ENCODE assay signal across 23 cellular contexts in the genomic region with DNA sequence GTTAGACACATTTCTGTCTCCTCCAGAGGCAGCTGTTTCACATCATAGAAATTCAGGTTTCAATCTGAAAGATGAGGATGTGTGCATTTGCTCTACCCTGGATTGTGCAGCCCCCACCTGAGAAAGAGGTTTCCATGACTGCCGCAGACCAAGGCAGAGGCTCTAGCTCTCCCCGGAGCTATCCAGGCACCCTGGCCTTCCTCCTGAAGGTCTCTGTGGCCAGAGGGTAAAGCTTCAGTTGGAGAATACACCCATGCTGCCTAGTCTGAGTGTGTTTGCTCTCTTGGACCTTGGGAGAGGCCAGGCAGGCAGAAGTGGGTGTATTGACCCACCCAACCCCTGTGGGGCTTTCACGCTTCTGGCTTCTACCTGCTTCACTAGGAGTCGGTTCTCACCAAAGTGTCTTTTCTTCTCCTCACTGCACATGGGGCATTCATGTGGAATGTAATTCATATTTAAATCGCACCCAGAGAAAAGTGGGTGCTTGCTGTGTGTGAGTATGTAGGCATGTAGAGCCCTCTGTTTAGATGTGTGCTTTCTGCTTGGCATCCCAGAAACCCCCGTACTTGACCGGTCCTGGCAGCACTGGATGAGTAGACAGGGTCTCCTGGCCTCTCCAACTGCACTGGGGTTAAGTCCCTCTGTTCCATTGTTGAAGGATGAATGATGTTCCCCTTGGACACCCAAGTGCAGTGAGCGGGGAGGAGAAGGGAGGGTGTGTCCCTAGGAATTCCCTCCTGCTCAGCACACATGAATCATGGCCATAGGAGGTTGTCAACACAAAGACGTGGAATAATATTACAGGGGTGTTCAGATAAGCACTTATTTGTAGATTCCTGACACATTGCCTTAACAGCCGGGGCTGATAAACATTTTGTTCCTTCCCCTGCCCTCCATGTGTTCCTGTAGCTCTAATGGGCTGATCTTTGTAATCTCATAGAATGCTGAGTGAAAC. TPM values are rescaled to one million over a fixed set of nuclear protein-coding genes. Genes with fewer than 3 reads are reported as not detected.
DNase-seq lines count a peak whose midpoint lies in the region; ATAC-seq and TF ChIP-seq lines count a peak whose summit lies in the region.
"Had no signal": no experiment of that assay in that cellular context is flagged by ENCODE, and none has a peak within 500 bp of the region (broad histone marks: within the 10 kb centered on the region; RNA-seq: fewer than 3 reads in every experiment).

No MANE protein-coding gene starts in this region.

- no peak overlapping the region for H3K4me3 Mint-ChIP-seq in stimulated activated naive CD8-positive, alpha-beta T cell treated with anti-CD3 and anti-CD28 coated beads, Interleukin-15, amount 100 ng/mL, for 72 hours
- H3K4me3 Mint-ChIP-seq: activated T-cell treated with anti-CD3 and anti-CD28 coated beads, Interleukin-2, amount 50 U/mL, for 4 hours; central memory CD8-positive, alpha-beta T cell; GM23338 had no signal

- H3K27ac Mint-ChIP-seq in stimulated activated naive CD8-positive, alpha-beta T cell treated with anti-CD3 and anti-CD28 coated beads, Interleukin-15, amount 100 ng/mL, for 72 hours: no peak overlapping the region
- H3K27ac Mint-ChIP-seq: GM23338, progenitor cell of endocrine pancreas had no signal

- CTCF ChIA-PET in mammary epithelial cell (lab: Charles Lee; ENCODE audit: low non-redundant PET): no interaction called here

- H3K36me3 ChIP-seq in mammary epithelial cell (ENCODE audit: insufficient read depth, low read length) (no peaks in the 10 kb centered on the region), hepatocyte (replicated peaks; ENCODE audit: insufficient read depth, low read depth) (no peaks in the 10 kb centered on the region)
- H3K36me3 ChIP-seq: suprapubic skin had no signal

- BruUV-seq in mammary epithelial cell (replicated peaks; lab: Mats Ljungman, UMichigan): no TSS peak

- H3K79me2 ChIP-seq in mammary epithelial cell (ENCODE audit: insufficient read depth, low read length) (no peaks in the 10 kb centered on the region), hepatocyte (no peaks in the 10 kb centered on the region)

- no peaks in the 10 kb centered on the region for H3K9me2 ChIP-seq in hepatocyte (replicated peaks; ENCODE audit: insufficient read depth)

- TF ChIP-seq EP300 in Ishikawa (IDR thresholded peaks at IDR 0.05; ENCODE audit: borderline replicate concordance): peak; percentile 87

- no peak for ATAC-seq in GM21529 (IDR thresholded peaks at IDR 0.05; ENCODE audit: unreplicated experiment)
- ATAC-seq in stimulated activated naive CD8-positive, alpha-beta T cell treated with anti-CD3 and anti-CD28 coated beads, Interleukin-15, amount 100 ng/mL, for 72 hours: no peak
- ATAC-seq: activated T-cell treated with anti-CD3 and anti-CD28 coated beads, Interleukin-2, amount 50 U/mL, for 4 hours; GM23338; left colon had no signal

- peak; percentile 13 for DNase-seq in Caki2 (ENCODE audit: low read depth)
- peak; percentile 16 for DNase-seq in mammary epithelial cell
- peak; percentile 43 for DNase-seq in hepatocyte (ENCODE audit: low spot score)
- no peak for DNase-seq in stimulated activated naive CD4-positive, alpha-beta T cell treated with Interleukin-2 at 50 U/mL for 16 hours (lab: John Stamatoyannopoulos, UW)
- no peak for DNase-seq in HuH-7 (ENCODE audit: low spot score)
- no peak for DNase-seq in stimulated activated naive CD8-positive, alpha-beta T cell treated with anti-CD3 and anti-CD28 coated beads, Interleukin-15, amount 100 ng/mL, for 72 hours
- DNase-seq: activated CD4-positive, CD25-positive, alpha-beta regulatory T cell treated with anti-CD3 and anti-CD28 coated beads, Interleukin-2, amount 50 U/mL, for 72 hours; activated naive CD4-positive, alpha-beta T cell; activated T-cell treated with anti-CD3 and anti-CD28 coated beads, Interleukin-2, amount 50 U/mL, for 4 hours; C1 segment of cervical spinal cord; dorsolateral prefrontal cortex; erythroblast; left colon; NCI-H2107; stimulated activated CD4-positive, alpha-beta T cell treated with anti-CD3 and anti-CD28 coated beads, Interleukin-1b, Interleukin-23, amount 100 ng/mL, for 48 hours; T-helper 9 cell had no signal

- TF ChIP-seq RAD21 in Ishikawa (IDR thresholded peaks at IDR 0.05; ENCODE audit: low read depth): no peak

- intact Hi-C loops in mammary epithelial cell (cut with micrococcal nuclease): no loop called here

- TF ChIP-seq CTCF in mammary epithelial cell (conservative IDR thresholded peaks at IDR 0.05 in 1 of 2, IDR thresholded peaks at IDR 0.05 in 1 of 2; ENCODE audit: extremely low read depth in 1 of 2, insufficient read depth in 1 of 2, low read depth in 1 of 2, low read length in 2 of 2): no peak
- no peak for TF ChIP-seq CTCF in hepatocyte (IDR thresholded peaks at IDR 0.05; ENCODE audit: poor library complexity)

- dilution Hi-C loops in mammary epithelial cell (cut with HindIII; ENCODE audit: low sequenced_read_pairs): no loop called here

- H3K4me1 ChIP-seq in mammary epithelial cell (ENCODE audit: insufficient read depth, low read length) (no peaks in the 10 kb centered on the region), hepatocyte (ENCODE audit: insufficient read depth) (no peaks in the 10 kb centered on the region)
- H3K4me1 ChIP-seq: suprapubic skin had no signal

- no peaks in the 10 kb centered on the region for H3K4me1 Mint-ChIP-seq in stimulated activated naive CD8-positive, alpha-beta T cell treated with anti-CD3 and anti-CD28 coated beads, Interleukin-15, amount 100 ng/mL, for 72 hours
- H3K4me1 Mint-ChIP-seq: central memory CD8-positive, alpha-beta T cell; GM23338 had no signal

- no peaks in the 10 kb centered on the region for H4K20me1 ChIP-seq in mammary epithelial cell (ENCODE audit: insufficient read depth, low read length)
- H4K20me1 ChIP-seq in hepatocyte (ENCODE audit: insufficient read depth, poor library complexity, severe bottlenecking): no peaks in the 10 kb centered on the region

- no peak overlapping the region for H3K9ac ChIP-seq in mammary epithelial cell (ENCODE audit: insufficient read depth, low read length)

- in situ Hi-C loops in Caki2 (cut with HindIII; ENCODE audit: low pct_unique_long_range_greater_than_20kb, low sequenced_read_pairs): no loop called here
- in situ Hi-C loops in mammary epithelial cell (cut with MboI; ENCODE audit: low sequenced_read_pairs in 2 of 2): loop anchor here in 1 of 2 donors (25.0 kb wide), 1 partner anchor 254 kb away; a partner anchor contains a TSS

- no peaks in the 10 kb centered on the region for H3K9me3 ChIP-seq in mammary epithelial cell (replicated peaks; ENCODE audit: insufficient read depth, low read length)
- no peaks in the 10 kb centered on the region for H3K9me3 ChIP-seq in hepatocyte (ENCODE audit: low read depth)
- H3K9me3 ChIP-seq: suprapubic skin had no signal

- no peaks in the 10 kb centered on the region for H3K9me3 Mint-ChIP-seq in stimulated activated naive CD8-positive, alpha-beta T cell treated with anti-CD3 and anti-CD28 coated beads, Interleukin-15, amount 100 ng/mL, for 72 hours
- H3K9me3 Mint-ChIP-seq: central memory CD8-positive, alpha-beta T cell; GM23338 had no signal

- WGBS in mammary epithelial cell (ENCODE audit: low coverage, missing lambda C conversion rate): 88% methylated on average over 10 of the region's 10 CpGs
- WGBS in hepatocyte (ENCODE audit: low lambda C conversion rate, missing lambda C conversion rate): 71% methylated on average over 10 of the region's 10 CpGs

- H2AFZ ChIP-seq in mammary epithelial cell (ENCODE audit: low read depth, low read length) (no peak overlapping the region), hepatocyte (no peak overlapping the region)
- H2AFZ ChIP-seq: GM23338 had no signal

- H3K27me3 Mint-ChIP-seq in stimulated activated naive CD8-positive, alpha-beta T cell treated with anti-CD3 and anti-CD28 coated beads, Interleukin-15, amount 100 ng/mL, for 72 hours: peaks cover 24% of the 10 kb centered on the region

- H3K27ac ChIP-seq in mammary epithelial cell (ENCODE audit: insufficient read depth, low read depth, low read length): no peak overlapping the region
- H3K27ac ChIP-seq in hepatocyte: no peak overlapping the region
- H3K27ac ChIP-seq: dorsolateral prefrontal cortex, skin epidermis, suprapubic skin had no signal

- H3K27me3 ChIP-seq in mammary epithelial cell (ENCODE audit: insufficient read depth, low read length): no peaks in the 10 kb centered on the region
- no peaks in the 10 kb centered on the region for H3K27me3 ChIP-seq in hepatocyte
- H3K27me3 ChIP-seq: dorsolateral prefrontal cortex had no signal

- no peak overlapping the region for H3K4me2 ChIP-seq in mammary epithelial cell (ENCODE audit: insufficient read depth, low read depth, low read length)
- H3K4me2 ChIP-seq in hepatocyte: no peak overlapping the region
- H3K4me2 ChIP-seq: GM23338 had no signal

- no peak overlapping the region for H3K4me3 ChIP-seq in mammary epithelial cell (replicated peaks in 1 of 3; ENCODE audit: insufficient read depth in 1 of 3, low read depth in 2 of 3, low read length in 3 of 3)
- no peak overlapping the region for H3K4me3 ChIP-seq in hepatocyte
- H3K4me3 ChIP-seq: dorsolateral prefrontal cortex, GM23338, skin epidermis, suprapubic skin had no signal

TF ChIP-seq in Ishikawa, 13 proteins besides CTCF, POLR2A, EP300 and RAD21 (continues in another document):
- TF ChIP-seq YY1 (IDR thresholded peaks at IDR 0.05; ENCODE audit: low read depth) (peak; percentile 28; the same call in 1 of the 2 replicates), FOXM1 (IDR thresholded peaks at IDR 0.05; ENCODE audit: borderline replicate concordance, low read depth) (peak; percentile 45; the same call in 1 of the 2 replicates), TEAD4 (IDR thresholded peaks at IDR 0.05) (peak; percentile 96), CEBPB (IDR thresholded peaks at IDR 0.05) (no peak), NFIC (IDR thresholded peaks at IDR 0.05) (no peak; the same call in 1 of the 2 replicates), TCF12 (IDR thresholded peaks at IDR 0.05; ENCODE audit: low read depth) (peak; percentile 82), ZBTB7A (IDR thresholded peaks at IDR 0.05; ENCODE audit: low read depth) (no peak)
- TF ChIP-seq, protein P1, sequence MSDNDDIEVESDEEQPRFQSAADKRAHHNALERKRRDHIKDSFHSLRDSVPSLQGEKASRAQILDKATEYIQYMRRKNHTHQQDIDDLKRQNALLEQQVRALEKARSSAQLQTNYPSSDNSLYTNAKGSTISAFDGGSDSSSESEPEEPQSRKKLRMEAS (IDR thresholded peaks at IDR 0.05): no peak; the same call in 1 of the 2 replicates

RNA-seq across cellular contexts. Expression of a gene that starts 20.3 kb away (rescaled TPM):
- 0.07 TPM in 1 of 2 replicates, not detected in the other for total RNA-seq in Caki2 (2014; rRNA removed; shearing (Covaris generic); ENCODE audit: low replicate concordance)
- total RNA-seq in mammary epithelial cell: 1 to 10 TPM; 4.1 to 5.3 TPM
- polyA plus RNA-seq in mammary epithelial cell: 2.0 TPM
- 13.8 TPM for polyA minus RNA-seq in mammary epithelial cell
- total RNA-seq in hepatocyte: 2.2 and 9.1 TPM in 2 replicates
- polyA plus RNA-seq in hepatocyte: 1.8 and 2.6 TPM in 2 replicates

Comparison
In these comparisons a context has a peak if more than half of its experiments do, and no peak if none do; other contexts are left out.
1. DNase-seq: peak in Caki2 (single experiment), mammary epithelial cell (single experiment) and hepatocyte (single experiment); none in stimulated activated naive CD4-positive, alpha-beta T cell treated with Interleukin-2 at 50 U/mL for 16 hours (single experiment), HuH-7 (single experiment) and stimulated activated naive CD8-positive, alpha-beta T cell treated with anti-CD3 and anti-CD28 coated beads, Interleukin-15, amount 100 ng/mL, for 72 hours (0 of 2).